ENCODE assay signal across 8 cellular contexts in the genomic region with DNA sequence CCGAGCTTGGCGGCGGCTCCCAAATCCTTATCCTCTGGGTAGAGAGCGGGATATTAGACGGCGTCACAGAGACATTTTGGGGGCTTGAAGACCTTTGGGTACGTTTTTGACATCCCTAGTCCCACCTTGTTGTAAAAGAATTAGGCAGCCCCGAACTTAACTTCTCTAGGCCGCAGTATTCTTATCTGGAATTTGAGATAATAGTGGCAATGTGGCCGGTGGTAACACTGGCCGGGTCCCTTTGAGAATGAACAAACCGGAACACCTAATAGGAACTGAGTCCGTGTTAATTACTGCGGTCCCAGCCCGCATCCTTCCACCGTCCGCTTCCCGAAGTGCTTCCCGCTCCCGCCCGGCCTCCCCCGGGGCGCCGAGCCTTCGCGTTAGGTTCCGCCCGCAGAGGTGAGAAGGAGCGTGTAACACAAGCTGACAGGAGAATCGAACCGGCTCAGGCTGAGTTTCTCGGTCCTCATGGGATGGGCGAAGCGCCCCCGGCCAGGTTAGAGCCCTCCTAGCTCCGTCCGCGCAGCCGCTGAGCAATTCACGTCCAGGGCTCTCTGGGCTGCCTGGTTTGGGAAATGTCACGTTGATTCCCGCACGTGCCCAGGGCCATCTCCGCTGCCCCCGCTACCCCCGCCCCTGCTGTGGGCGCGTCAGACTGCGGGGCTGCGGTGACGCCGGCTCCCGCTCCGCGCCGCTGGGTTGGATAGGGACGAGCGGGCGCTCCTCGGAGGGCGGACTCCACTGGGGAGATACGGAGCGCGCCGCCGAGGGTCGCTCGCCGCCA. TPM values are rescaled to one million over a fixed set of nuclear protein-coding genes. Genes with fewer than 3 reads are reported as not detected.
DNase-seq lines count a peak whose midpoint lies in the region; ATAC-seq and TF ChIP-seq lines count a peak whose summit lies in the region.

No MANE protein-coding gene starts in this region.

- no peaks in the 10 kb centered on the region for H3K36me3 ChIP-seq in ES-I3 (ENCODE audit: insufficient read depth, low read length)
- no peaks in the 10 kb centered on the region for H3K36me3 ChIP-seq in right atrium auricular region
- H3K36me3 ChIP-seq in prostate gland: no peaks in the 10 kb centered on the region

- H3K4me1 ChIP-seq in ES-I3 (ENCODE audit: insufficient read depth, low read length): no peaks in the 10 kb centered on the region
- H3K4me1 ChIP-seq in right atrium auricular region: peaks cover 0 to 25% of the 10 kb centered on the region in 2 donors
- peaks cover 4% of the 10 kb centered on the region for H3K4me1 ChIP-seq in prostate gland (replicated peaks)

- peak; percentile 28 for ATAC-seq in activated naive CD4-positive, alpha-beta T cell treated with anti-CD3 and anti-CD28 coated beads, Interleukin-2, amount 50 U/mL, for 72 hours

- H3K9me3 Mint-ChIP-seq in activated naive CD4-positive, alpha-beta T cell treated with anti-CD3 and anti-CD28 coated beads, Interleukin-2, amount 50 U/mL, for 72 hours: no peaks in the 10 kb centered on the region

- peaks cover 0 to 4% of the 10 kb centered on the region in 2 donors for H3K27me3 ChIP-seq in right atrium auricular region
- H3K27me3 ChIP-seq in prostate gland (replicated peaks; ENCODE audit: insufficient read depth): no peaks in the 10 kb centered on the region

- intact Hi-C loops in prostate gland (cut with DNase I): no loop called here

- H3K27ac Mint-ChIP-seq in activated naive CD4-positive, alpha-beta T cell treated with anti-CD3 and anti-CD28 coated beads, Interleukin-2, amount 50 U/mL, for 72 hours: no peak overlapping the region

- WGBS in prostate gland: 8% methylated on average over 66 of the region's 69 CpGs

- H3K27ac ChIP-seq in right atrium auricular region (peak overlapping the region; percentile 53 to 67), prostate gland (peak overlapping the region; percentile 56 to 75)

- H3K4me3 ChIP-seq in right atrium auricular region (peak overlapping the region; percentile 34 to 57), prostate gland (peak overlapping the region; percentile 35 to 43)

- DNase-seq in activated naive CD4-positive, alpha-beta T cell treated with anti-CD3 and anti-CD28 coated beads, Interleukin-2, amount 50 U/mL, for 72 hours (ENCODE audit: low spot score in 2 of 2): no peak
- DNase-seq in right atrium auricular region (ENCODE audit: low spot score) (no peak), prostate gland (ENCODE audit: low spot score) (no peak), NCI-H2107 treated with DMSO at 0.1 percent for 48 hours (lab: John Stamatoyannopoulos, UW; ENCODE audit: unreplicated experiment) (no peak), NCI-H1694 treated with DMSO at 0.1 percent for 48 hours (lab: John Stamatoyannopoulos, UW) (no peak), HT-29 (ENCODE audit: low spot score) (no peak)
- no peak for DNase-seq in activated CD4-positive, CD25-positive, alpha-beta regulatory T cell treated with anti-CD3 and anti-CD28 coated beads, Interleukin-2, amount 50 U/mL, for 72 hours

- TF ChIP-seq CTCF in right atrium auricular region (IDR thresholded peaks at IDR 0.05) (no peak), prostate gland (IDR thresholded peaks at IDR 0.05) (no peak)

- no peaks in the 10 kb centered on the region for H3K9me3 ChIP-seq in ES-I3 (ENCODE audit: control insufficient read depth, insufficient read depth, low read length)
- H3K9me3 ChIP-seq in right atrium auricular region: no peaks in the 10 kb centered on the region
- H3K9me3 ChIP-seq in prostate gland: no peaks in the 10 kb centered on the region

- TF ChIP-seq POLR2A in prostate gland (IDR thresholded peaks at IDR 0.05): no peak

- H3K9ac ChIP-seq in ES-I3 (ENCODE audit: low read depth, low read length): peak overlapping the region; percentile 44; the same call in 1 of the 2 replicates

- peaks cover 5 to 10% of the 10 kb centered on the region in 2 donors for H3K36me3 Mint-ChIP-seq in activated naive CD4-positive, alpha-beta T cell treated with anti-CD3 and anti-CD28 coated beads, Interleukin-2, amount 50 U/mL, for 72 hours

RNA-seq across cellular contexts. Expression of a gene that starts 0.8 kb away (rescaled TPM):
- not detected for total RNA-seq in activated naive CD4-positive, alpha-beta T cell treated with anti-CD3 and anti-CD28 coated beads, Interleukin-2, amount 50 U/mL, for 72 hours
- total RNA-seq in right atrium auricular region (10 to 100 TPM in 1 of 2 donors, 1 to 10 TPM in 1; 9.0 to 15.8 TPM), prostate gland (100 to 1,000 TPM in 1 of 2 donors, 10 to 100 TPM in 1; 11.8 to 668 TPM)
- total RNA-seq in HT-29 (2014; rRNA removed; shearing (Covaris generic)): 0.56 and 0.63 TPM in 2 replicates
